In the genomic region with DNA sequence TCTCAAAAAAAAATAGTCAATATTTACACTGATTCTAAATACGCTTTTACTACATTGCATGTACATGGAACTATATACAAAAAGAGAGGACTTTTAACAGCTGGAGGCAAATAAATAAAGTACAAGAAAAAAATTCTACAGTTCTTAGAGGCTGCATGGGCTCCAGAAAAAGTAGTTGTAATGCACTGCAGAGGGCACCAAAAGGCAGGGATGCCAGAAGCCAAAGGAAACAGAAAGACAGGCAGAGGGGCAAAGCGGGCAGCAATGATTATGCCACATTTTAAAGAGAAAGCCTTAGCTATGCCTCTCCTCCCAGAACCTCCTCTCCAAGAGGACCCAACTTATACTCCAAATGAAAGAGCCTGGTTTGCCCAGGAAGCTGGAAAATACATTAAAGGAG, we compare ENCODE assay signal across 14 cellular contexts. TPM values are rescaled to one million over a fixed set of nuclear protein-coding genes. Genes with fewer than 3 reads are reported as not detected.
DNase-seq lines count a peak whose midpoint lies in the region; ATAC-seq and TF ChIP-seq lines count a peak whose summit lies in the region.
"Had no signal": no experiment of that assay in that cellular context is flagged by ENCODE, and none has a peak within 500 bp of the region (broad histone marks: within the 10 kb centered on the region; RNA-seq: fewer than 3 reads in every experiment).

No MANE protein-coding gene starts in this region.

- TF ChIP-seq RAD21 in liver (IDR thresholded peaks at IDR 0.05), result peak; percentile 30 to 38

- H3K9ac ChIP-seq in liver (ENCODE audit: low read depth in 1 of 2, low read length in 2 of 2), result no peak overlapping the region

- no peak for ATAC-seq in activated CD8-positive, alpha-beta memory T cell treated with anti-CD3 and anti-CD28 coated beads, Interleukin-2, amount 10 ng/mL, durations not matched to agents 7 days and 5 days

- TF ChIP-seq CTCF in brain microvascular endothelial cell (IDR thresholded peaks at IDR 0.05; ENCODE audit: low read depth, low read length, missing control alignments) (peak; percentile 43), liver (IDR thresholded peaks at IDR 0.05; ENCODE audit: low read depth, low read length, missing input control) (no peak), thyroid gland (IDR thresholded peaks at IDR 0.05) (peak in 2 of 6 experiments; percentile 12 to 27)

- H3K36me3 Mint-ChIP-seq in activated CD8-positive, alpha-beta memory T cell treated with anti-CD3 and anti-CD28 coated beads, Interleukin-2, amount 10 ng/mL, durations not matched to agents 7 days and 5 days, result no peaks in the 10 kb centered on the region

- H3K4me1 ChIP-seq in liver (ENCODE audit: control insufficient read depth in 4 of 4, insufficient read depth in 4 of 4, low read length in 3 of 4), result peaks cover 0 to 8% (median 2%) of the 10 kb centered on the region in 4 donors
- H3K4me1 ChIP-seq in thyroid gland, result peaks cover 12% of the 10 kb centered on the region in 2 donors
- H3K4me1 ChIP-seq: ascending aorta had no signal

- H3K4me1 Mint-ChIP-seq in activated CD8-positive, alpha-beta memory T cell treated with anti-CD3 and anti-CD28 coated beads, Interleukin-2, amount 10 ng/mL, durations not matched to agents 7 days and 5 days, result peaks cover 10% of the 10 kb centered on the region

- WGBS in liver, result 47% methylated on average over 2 of the region's 2 CpGs
- WGBS in thyroid gland, 2 donors, result 66 to 73% methylated on average over 2 of the region's 2 CpGs

- H3K27me3 ChIP-seq in brain microvascular endothelial cell (replicated peaks) (no peaks in the 10 kb centered on the region), liver (ENCODE audit: control insufficient read depth in 4 of 4, insufficient read depth in 4 of 4, low read length in 3 of 4) (no peaks in the 10 kb centered on the region), thyroid gland (no peaks in the 10 kb centered on the region)
- H3K27me3 ChIP-seq: ascending aorta had no signal

- DNase-seq in D341Med (ENCODE audit: low spot score) (peak; percentile 45), M059J (ENCODE audit: low read depth) (peak; percentile 11), brain microvascular endothelial cell (no peak), NCI-H1436 treated with DMSO at 0.1 percent for 48 hours (lab: John Stamatoyannopoulos, UW) (no peak), thyroid gland (no peak)
- no peak for DNase-seq in activated CD8-positive, alpha-beta memory T cell treated with anti-CD3 and anti-CD28 coated beads, Interleukin-2, amount 10 ng/mL, durations not matched to agents 7 days and 5 days
- DNase-seq: activated T-cell treated with anti-CD3 and anti-CD28 coated beads, Interleukin-2, amount 50 U/mL, for 48 hours; GOT3; hippocampal formation; NCI-H1436; NCI-H82 had no signal

- no peaks in the 10 kb centered on the region for H3K9me3 Mint-ChIP-seq in activated CD8-positive, alpha-beta memory T cell treated with anti-CD3 and anti-CD28 coated beads, Interleukin-2, amount 10 ng/mL, durations not matched to agents 7 days and 5 days (ENCODE audit: low read depth)

- no peak for TF ChIP-seq POLR2A in thyroid gland (IDR thresholded peaks at IDR 0.05)

- H3K27ac Mint-ChIP-seq in activated CD8-positive, alpha-beta memory T cell treated with anti-CD3 and anti-CD28 coated beads, Interleukin-2, amount 10 ng/mL, durations not matched to agents 7 days and 5 days, result no peak overlapping the region

- in situ Hi-C loops in brain microvascular endothelial cell (cut with HindIII; ENCODE audit: low pct_ligation_motif_present, low sequenced_read_pairs), result no loop called here

- H3K4me3 ChIP-seq in brain microvascular endothelial cell (ENCODE audit: low read depth, low read length) (no peak overlapping the region), liver (ENCODE audit: low read depth in 1 of 3, low read length in 3 of 3) (no peak overlapping the region), thyroid gland (replicated peaks in 1 of 3) (no peak overlapping the region)
- H3K4me3 ChIP-seq: ascending aorta, tibial artery had no signal

- CTCF ChIA-PET in activated CD8-positive, alpha-beta memory T cell treated with anti-CD3 and anti-CD28 coated beads, Interleukin-2, amount 10 ng/mL, durations not matched to agents 7 days and 5 days (lab: Charles Lee), result no interaction called here

- H3K9me3 ChIP-seq in liver (ENCODE audit: control insufficient read depth in 4 of 4, low read length in 3 of 4) (no peaks in the 10 kb centered on the region), thyroid gland (no peaks in the 10 kb centered on the region)
- H3K9me3 ChIP-seq: ascending aorta, tibial artery had no signal

- peaks cover 58% of the 10 kb centered on the region for H3K27me3 Mint-ChIP-seq in activated CD8-positive, alpha-beta memory T cell treated with anti-CD3 and anti-CD28 coated beads, Interleukin-2, amount 10 ng/mL, durations not matched to agents 7 days and 5 days

- H3K27ac ChIP-seq in brain microvascular endothelial cell (no peak overlapping the region), liver (ENCODE audit: low read depth in 1 of 2, low read length in 2 of 2) (no peak overlapping the region), thyroid gland (no peak overlapping the region)
- H3K27ac ChIP-seq: ascending aorta, tibial artery had no signal

- intact Hi-C loops in thyroid gland (cut with DNase I), result no loop called here

- no peak overlapping the region for H3K4me3 Mint-ChIP-seq in activated CD8-positive, alpha-beta memory T cell treated with anti-CD3 and anti-CD28 coated beads, Interleukin-2, amount 10 ng/mL, durations not matched to agents 7 days and 5 days

- H3K36me3 ChIP-seq in brain microvascular endothelial cell (replicated peaks) (no peaks in the 10 kb centered on the region), liver (ENCODE audit: control insufficient read depth in 4 of 4, insufficient read depth in 3 of 4, low read depth in 1 of 4, low read length in 3 of 4) (no peaks in the 10 kb centered on the region), thyroid gland (no peaks in the 10 kb centered on the region)
- H3K36me3 ChIP-seq: ascending aorta, tibial artery had no signal

TF ChIP-seq in liver, 16 proteins besides CTCF, POLR2A, EP300 and RAD21 (continues in another document):
- TF ChIP-seq TAF1 (conservative IDR thresholded peaks at IDR 0.05), result no peak
- TF ChIP-seq NR2F2 (IDR thresholded peaks at IDR 0.05), result no peak
- no peak for TF ChIP-seq GABPA (IDR thresholded peaks at IDR 0.05 in 1 of 2, conservative IDR thresholded peaks at IDR 0.05 in 1 of 2)
- TF ChIP-seq, protein P1, sequence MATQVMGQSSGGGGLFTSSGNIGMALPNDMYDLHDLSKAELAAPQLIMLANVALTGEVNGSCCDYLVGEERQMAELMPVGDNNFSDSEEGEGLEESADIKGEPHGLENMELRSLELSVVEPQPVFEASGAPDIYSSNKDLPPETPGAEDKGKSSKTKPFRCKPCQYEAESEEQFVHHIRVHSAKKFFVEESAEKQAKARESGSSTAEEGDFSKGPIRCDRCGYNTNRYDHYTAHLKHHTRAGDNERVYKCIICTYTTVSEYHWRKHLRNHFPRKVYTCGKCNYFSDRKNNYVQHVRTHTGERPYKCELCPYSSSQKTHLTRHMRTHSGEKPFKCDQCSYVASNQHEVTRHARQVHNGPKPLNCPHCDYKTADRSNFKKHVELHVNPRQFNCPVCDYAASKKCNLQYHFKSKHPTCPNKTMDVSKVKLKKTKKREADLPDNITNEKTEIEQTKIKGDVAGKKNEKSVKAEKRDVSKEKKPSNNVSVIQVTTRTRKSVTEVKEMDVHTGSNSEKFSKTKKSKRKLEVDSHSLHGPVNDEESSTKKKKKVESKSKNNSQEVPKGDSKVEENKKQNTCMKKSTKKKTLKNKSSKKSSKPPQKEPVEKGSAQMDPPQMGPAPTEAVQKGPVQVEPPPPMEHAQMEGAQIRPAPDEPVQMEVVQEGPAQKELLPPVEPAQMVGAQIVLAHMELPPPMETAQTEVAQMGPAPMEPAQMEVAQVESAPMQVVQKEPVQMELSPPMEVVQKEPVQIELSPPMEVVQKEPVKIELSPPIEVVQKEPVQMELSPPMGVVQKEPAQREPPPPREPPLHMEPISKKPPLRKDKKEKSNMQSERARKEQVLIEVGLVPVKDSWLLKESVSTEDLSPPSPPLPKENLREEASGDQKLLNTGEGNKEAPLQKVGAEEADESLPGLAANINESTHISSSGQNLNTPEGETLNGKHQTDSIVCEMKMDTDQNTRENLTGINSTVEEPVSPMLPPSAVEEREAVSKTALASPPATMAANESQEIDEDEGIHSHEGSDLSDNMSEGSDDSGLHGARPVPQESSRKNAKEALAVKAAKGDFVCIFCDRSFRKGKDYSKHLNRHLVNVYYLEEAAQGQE (IDR thresholded peaks at IDR 0.05), result no peak
- TF ChIP-seq FOXA1 (IDR thresholded peaks at IDR 0.05), result no peak
- no peak for TF ChIP-seq SP1 (IDR thresholded peaks at IDR 0.05)
- TF ChIP-seq HNF4A (conservative IDR thresholded peaks at IDR 0.05), result no peak
- TF ChIP-seq, protein P2, sequence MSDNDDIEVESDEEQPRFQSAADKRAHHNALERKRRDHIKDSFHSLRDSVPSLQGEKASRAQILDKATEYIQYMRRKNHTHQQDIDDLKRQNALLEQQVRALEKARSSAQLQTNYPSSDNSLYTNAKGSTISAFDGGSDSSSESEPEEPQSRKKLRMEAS (IDR thresholded peaks at IDR 0.05), result no peak
- no peak for TF ChIP-seq RXRA (IDR thresholded peaks at IDR 0.05)
- TF ChIP-seq YY1 (IDR thresholded peaks at IDR 0.05), result no peak

RNA-seq across cellular contexts. Expression of gene ADCK2, which starts 11.6 kb away (rescaled TPM):
- total RNA-seq in M059J (2014; rRNA removed; shearing (Covaris generic)), result 14.2 and 22.0 TPM in 2 replicates
- total RNA-seq in liver (10 to 100 TPM; 12.6 to 15.4 TPM), thyroid gland (10 to 100 TPM; 19.9 to 46.1 (median 32.7) TPM)
- polyA plus RNA-seq in liver, result 1 to 10 TPM; 3.2 to 9.6 TPM
- 10 to 100 TPM; 18.3 to 23.2 TPM for total RNA-seq in activated CD8-positive, alpha-beta memory T cell treated with anti-CD3 and anti-CD28 coated beads, Interleukin-2, amount 10 ng/mL, durations not matched to agents 7 days and 5 days

RNA-seq across cellular contexts. Expression of gene DENND2A, which starts 20.5 kb away (rescaled TPM):
- total RNA-seq in M059J (2014; rRNA removed; shearing (Covaris generic)), result 11.5 and 19.9 TPM in 2 replicates
- total RNA-seq in liver (1 to 10 TPM; 3.0 to 7.4 TPM), thyroid gland (10 to 100 TPM in 1 of 4 donors, 1 to 10 TPM in 3; 2.0 to 10.9 (median 5.1) TPM)
- polyA plus RNA-seq in liver, result 1 to 10 TPM; 1.2 to 1.6 TPM
- under 1 TPM in 1 of 2 experiments, not detected in 1; 0.32 TPM for total RNA-seq in activated CD8-positive, alpha-beta memory T cell treated with anti-CD3 and anti-CD28 coated beads, Interleukin-2, amount 10 ng/mL, durations not matched to agents 7 days and 5 days

RNA-seq across cellular contexts. Expression of gene NDUFB2, which starts 35.4 kb away (rescaled TPM):
- 734 and 940 TPM in 2 replicates for total RNA-seq in M059J (2014; rRNA removed; shearing (Covaris generic))
- total RNA-seq in liver (10 to 100 TPM; 60.4 to 95.0 TPM), thyroid gland (100 to 1,000 TPM; 213 to 955 (median 698) TPM)
- polyA plus RNA-seq in liver, result 100 to 1,000 TPM; 206 to 435 TPM
- 100 to 1,000 TPM; 165 to 170 TPM for total RNA-seq in activated CD8-positive, alpha-beta memory T cell treated with anti-CD3 and anti-CD28 coated beads, Interleukin-2, amount 10 ng/mL, durations not matched to agents 7 days and 5 days

Comparison
In these comparisons a context has a peak if more than half of its experiments do, and no peak if none do; other contexts are left out.
1. DNase-seq: peak in D341Med (single experiment) and M059J (single experiment); none in brain microvascular endothelial cell (single experiment), NCI-H1436 treated with DMSO at 0.1 percent for 48 hours (single experiment), activated CD8-positive, alpha-beta memory T cell treated with anti-CD3 and anti-CD28 coated beads, Interleukin-2, amount 10 ng/mL, durations not matched to agents 7 days and 5 days (single experiment) and thyroid gland (0 of 2).